In genomic region chr5:141780240-141780951, GRCh38 we compare ENCODE assay signal across 11 cellular contexts.
"Had no signal": no experiment of that assay in that cellular context is flagged by ENCODE, and none has a peak within 500 bp of the region (broad histone marks: within the 10 kb centered on the region; RNA-seq: fewer than 3 reads in every experiment).

No MANE protein-coding gene starts in this region.

- H3K9me3 ChIP-seq: gastroesophageal sphincter, pancreas, testis, upper lobe of right lung had no signal

- H3K27ac ChIP-seq: gastroesophageal sphincter, pancreas, testis, upper lobe of right lung had no signal

- H3K4me3 ChIP-seq: gastroesophageal sphincter, pancreas, testis, upper lobe of right lung had no signal

- H3K36me3 ChIP-seq: gastroesophageal sphincter, pancreas, upper lobe of right lung had no signal

- DNase-seq: activated gamma-delta T cell; activated T-cell treated with anti-CD3 and anti-CD28 coated beads, Interleukin-2, amount 50 U/mL, for 4 hours; aorta; cortex of kidney; effector memory CD4-positive, alpha-beta T cell; pancreas; stimulated activated CD4-positive, alpha-beta T cell treated with anti-CD3 and anti-CD28 coated beads, Interleukin-15, amount 100 ng/mL, for 24 hours; stimulated activated CD4-positive, alpha-beta T cell treated with anti-CD3 and anti-CD28 coated beads, Interleukin-4, amount 100 ng/mL, for 24 hours; testis; upper lobe of right lung had no signal

- H3K27me3 ChIP-seq: pancreas, testis, upper lobe of right lung had no signal

- ATAC-seq: activated T-cell treated with anti-CD3 and anti-CD28 coated beads, Interleukin-2, amount 50 U/mL, for 4 hours; upper lobe of right lung had no signal

- H3K4me1 ChIP-seq: pancreas, testis, upper lobe of right lung had no signal
